Comparison of ENCODE assay signal across 13 cellular contexts in genomic region chr18:23986610-23987359, GRCh38. TPM values are rescaled to one million over a fixed set of nuclear protein-coding genes. Genes with fewer than 3 reads are reported as not detected.
DNase-seq lines count a peak whose midpoint lies in the region; ATAC-seq, FAIRE-seq and TF ChIP-seq lines count a peak whose summit lies in the region.
"Had no signal": no experiment of that assay in that cellular context is flagged by ENCODE, and none has a peak within 500 bp of the region (broad histone marks: within the 10 kb centered on the region; RNA-seq: fewer than 3 reads in every experiment).

No MANE protein-coding gene starts in this region.

- peaks cover 28% of the 10 kb centered on the region for H3K4me1 Mint-ChIP-seq in activated T-helper 2 cell treated with anti-CD3 and anti-CD28 coated beads, Interferon-gamma antibody, Interleukin-2, Interleukin-4, amounts not matched to agents 10 μg/mL and 5 μg/mL and 100 μg/mL, durations not matched to agents 14 hours and 24 hours and 36 hours (ENCODE audit: low read depth)

- POLR2A ChIA-PET in BJ (lab: Charles Lee), result no interaction called here

- peaks cover 42% of the 10 kb centered on the region for H3K27me3 Mint-ChIP-seq in activated T-helper 2 cell treated with anti-CD3 and anti-CD28 coated beads, Interferon-gamma antibody, Interleukin-2, Interleukin-4, amounts not matched to agents 10 μg/mL and 5 μg/mL and 100 μg/mL, durations not matched to agents 14 hours and 24 hours and 36 hours (ENCODE audit: low read depth)

- H3K9me3 Mint-ChIP-seq in activated T-helper 2 cell treated with anti-CD3 and anti-CD28 coated beads, Interferon-gamma antibody, Interleukin-2, Interleukin-4, amounts not matched to agents 10 μg/mL and 5 μg/mL and 100 μg/mL, durations not matched to agents 14 hours and 24 hours and 36 hours, result peaks cover 17% of the 10 kb centered on the region

- FAIRE-seq in GM18507 (lab: Jason Lieb, UNC), result peak; percentile 60

- CTCF ChIA-PET in BJ (lab: Yijun Ruan, JAX), result no interaction called here

- H3K27ac Mint-ChIP-seq in activated T-helper 2 cell treated with anti-CD3 and anti-CD28 coated beads, Interferon-gamma antibody, Interleukin-2, Interleukin-4, amounts not matched to agents 10 μg/mL and 5 μg/mL and 100 μg/mL, durations not matched to agents 14 hours and 24 hours and 36 hours, result no peak overlapping the region

- H3K27me3 ChIP-seq in BJ (ENCODE audit: control insufficient read depth, insufficient read depth, low read length), result no peaks in the 10 kb centered on the region; the same call in 1 of the 2 replicates
- H3K27me3 ChIP-seq: ovary had no signal

- H3K4me3 Mint-ChIP-seq in activated T-helper 2 cell treated with anti-CD3 and anti-CD28 coated beads, Interferon-gamma antibody, Interleukin-2, Interleukin-4, amounts not matched to agents 10 μg/mL and 5 μg/mL and 100 μg/mL, durations not matched to agents 14 hours and 24 hours and 36 hours (ENCODE audit: low read depth), result no peak overlapping the region

- TF ChIP-seq CTCF in BJ (IDR thresholded peaks at IDR 0.05; ENCODE audit: insufficient read depth, low read depth, low read length), result no peak

- DNase-seq in BJ (ENCODE audit: low read depth), result peak; percentile 43
- no peak for DNase-seq in GM18507 (ENCODE audit: extremely low spot score, insufficient read length, low read depth)
- DNase-seq in cerebellar nuclear complex (lab: John Stamatoyannopoulos, UW), result no peak
- no peak for DNase-seq in NCI-H1092 treated with DMSO at 0.1 percent for 48 hours (lab: John Stamatoyannopoulos, UW)
- DNase-seq in activated T-helper 2 cell treated with anti-CD3 and anti-CD28 coated beads, Interferon-gamma antibody, Interleukin-2, Interleukin-4, amounts not matched to agents 10 μg/mL and 5 μg/mL and 100 μg/mL, durations not matched to agents 14 hours and 24 hours and 36 hours (ENCODE audit: low spot score), result no peak
- DNase-seq: activated CD4-positive, alpha-beta T cell treated with anti-CD3 and anti-CD28 coated beads for 4 hours; dermis blood vessel endothelial cell; NCI-H187; ovary; stimulated activated CD4-positive, alpha-beta T cell treated with anti-CD3 and anti-CD28 coated beads, Interleukin-15, amount 100 ng/mL, for 24 hours had no signal

- ATAC-seq in GM21737 (IDR thresholded peaks at IDR 0.05; ENCODE audit: unreplicated experiment), result peak; percentile 54
- peak; percentile 77 for ATAC-seq in HG03442 (IDR thresholded peaks at IDR 0.05; ENCODE audit: unreplicated experiment)
- no peak for ATAC-seq in HG03196 (IDR thresholded peaks at IDR 0.05; ENCODE audit: unreplicated experiment)

- intact Hi-C loops in activated T-helper 2 cell treated with anti-CD3 and anti-CD28 coated beads, Interferon-gamma antibody, Interleukin-2, Interleukin-4, amounts not matched to agents 10 μg/mL and 5 μg/mL and 100 μg/mL, durations not matched to agents 14 hours and 24 hours and 36 hours (cut with micrococcal nuclease), result no loop called here

- no peaks in the 10 kb centered on the region for H3K36me3 ChIP-seq in BJ (ENCODE audit: control insufficient read depth, insufficient read depth, low read length)
- H3K36me3 ChIP-seq: ovary had no signal

- H3K4me3 ChIP-seq in BJ (ENCODE audit: low read depth, low read length), result no peak overlapping the region
- H3K4me3 ChIP-seq: ovary had no signal

- H3K36me3 Mint-ChIP-seq in activated T-helper 2 cell treated with anti-CD3 and anti-CD28 coated beads, Interferon-gamma antibody, Interleukin-2, Interleukin-4, amounts not matched to agents 10 μg/mL and 5 μg/mL and 100 μg/mL, durations not matched to agents 14 hours and 24 hours and 36 hours (ENCODE audit: low read depth), result no peaks in the 10 kb centered on the region

RNA-seq across cellular contexts. Expression of gene TTC39C, which starts 27.8 kb away (rescaled TPM):
- 37.9 and 53.9 TPM in 2 replicates for polyA plus RNA-seq in BJ (2011; rRNA removed)
- 65.3 and 69.9 TPM in 2 replicates for polyA minus RNA-seq in BJ (2011; rRNA and poly(A)+ RNA removed)
- total RNA-seq in activated T-helper 2 cell treated with anti-CD3 and anti-CD28 coated beads, Interferon-gamma antibody, Interleukin-2, Interleukin-4, amounts not matched to agents 10 μg/mL and 5 μg/mL and 100 μg/mL, durations not matched to agents 14 hours and 24 hours and 36 hours, result 14.3 and 20.1 TPM in 2 replicates
